In genomic region chr12:117968084-117968789, GRCh38 we compare ENCODE assay signal across 8 cellular contexts. TPM values are rescaled to one million over a fixed set of nuclear protein-coding genes. Genes with fewer than 3 reads are reported as not detected.
DNase-seq lines count a peak whose midpoint lies in the region; ATAC-seq and TF ChIP-seq lines count a peak whose summit lies in the region.

No MANE protein-coding gene starts in this region.

- peak overlapping the region; percentile 84 for H3K4me3 Mint-ChIP-seq in activated T-helper 2 cell treated with anti-CD3 and anti-CD28 coated beads, Interferon-gamma antibody, Interleukin-2, Interleukin-4, amounts not matched to agents 10 μg/mL and 5 μg/mL and 100 μg/mL, durations not matched to agents 14 hours and 24 hours and 36 hours (ENCODE audit: low read depth)

- H3K4me1 ChIP-seq in cardiac muscle cell (ENCODE audit: low read depth): no peaks in the 10 kb centered on the region
- H3K4me1 ChIP-seq in transverse colon: peaks cover 0 to 16% (median 5%) of the 10 kb centered on the region in 4 donors

- TF ChIP-seq CTCF in cardiac muscle cell (IDR thresholded peaks at IDR 0.05; ENCODE audit: low read depth, low read length): no peak
- TF ChIP-seq CTCF in kidney epithelial cell (IDR thresholded peaks at IDR 0.05; ENCODE audit: insufficient read depth, low read length, poor library complexity, severe bottlenecking): no peak
- no peak for TF ChIP-seq CTCF in transverse colon (IDR thresholded peaks at IDR 0.05)
- TF ChIP-seq CTCF in GM13976 (IDR thresholded peaks at IDR 0.05; ENCODE audit: borderline replicate concordance, control extremely low read depth, extremely low read depth, insufficient read depth, missing control alignments): no peak

- intact Hi-C loops in Right ventricle myocardium inferior (cut with DNase I) (no loop called here), transverse colon (cut with DNase I; ENCODE audit: low total_unique reads) (no loop called here)
- intact Hi-C loops in activated T-helper 2 cell treated with anti-CD3 and anti-CD28 coated beads, Interferon-gamma antibody, Interleukin-2, Interleukin-4, amounts not matched to agents 10 μg/mL and 5 μg/mL and 100 μg/mL, durations not matched to agents 14 hours and 24 hours and 36 hours (cut with micrococcal nuclease): loop anchor here (5.0 kb wide), 1 partner anchor 94 kb away; the partner anchor contains the start of gene WSB2

- ATAC-seq in Right ventricle myocardium inferior (no peak), HG02840 (IDR thresholded peaks at IDR 0.05; ENCODE audit: low FRiP score, unreplicated experiment) (no peak), HG03571 (IDR thresholded peaks at IDR 0.05; ENCODE audit: unreplicated experiment) (no peak)

- peaks cover 12% of the 10 kb centered on the region for H3K9me3 Mint-ChIP-seq in activated T-helper 2 cell treated with anti-CD3 and anti-CD28 coated beads, Interferon-gamma antibody, Interleukin-2, Interleukin-4, amounts not matched to agents 10 μg/mL and 5 μg/mL and 100 μg/mL, durations not matched to agents 14 hours and 24 hours and 36 hours

- TF ChIP-seq EP300 in transverse colon (IDR thresholded peaks at IDR 0.05; ENCODE audit: low read depth): no peak

- in situ Hi-C loops in transverse colon (cut with MboI; ENCODE audit: low pct_ligation_motif_present in 1 of 4, low pct_unique_long_range_greater_than_20kb in 1 of 4, low sequenced_read_pairs in 3 of 4) (no loop called here), GM13976 (cut with MboI; ENCODE audit: low sequenced_read_pairs, unreplicated experiment) (no loop called here)

- H3K36me3 ChIP-seq in cardiac muscle cell (no peaks in the 10 kb centered on the region), kidney epithelial cell (ENCODE audit: control insufficient read depth, insufficient read depth, low read length) (no peaks in the 10 kb centered on the region), transverse colon (no peaks in the 10 kb centered on the region)

- DNase-seq in cardiac muscle cell (ENCODE audit: low read depth in 1 of 2, low spot score in 1 of 2) (no peak), Right ventricle myocardium inferior (ENCODE audit: missing footprints) (no peak), kidney epithelial cell (ENCODE audit: low read depth) (no peak), transverse colon (no peak), GM13976 (ENCODE audit: low spot score) (no peak)
- no peak for DNase-seq in activated T-helper 2 cell treated with anti-CD3 and anti-CD28 coated beads, Interferon-gamma antibody, Interleukin-2, Interleukin-4, amounts not matched to agents 10 μg/mL and 5 μg/mL and 100 μg/mL, durations not matched to agents 14 hours and 24 hours and 36 hours (ENCODE audit: low spot score)

- H3K4me1 Mint-ChIP-seq in activated T-helper 2 cell treated with anti-CD3 and anti-CD28 coated beads, Interferon-gamma antibody, Interleukin-2, Interleukin-4, amounts not matched to agents 10 μg/mL and 5 μg/mL and 100 μg/mL, durations not matched to agents 14 hours and 24 hours and 36 hours (ENCODE audit: low read depth): peaks cover 4% of the 10 kb centered on the region

- peak overlapping the region; percentile 43 for H3K4me3 ChIP-seq in cardiac muscle cell
- peak overlapping the region; percentile 53 for H3K4me3 ChIP-seq in kidney epithelial cell (ENCODE audit: low read depth, low read length)
- H3K4me3 ChIP-seq in transverse colon: peak overlapping the region in 3 of 4 donors; percentile 34 to 62 (median 53)

- no peak overlapping the region for H3K27ac Mint-ChIP-seq in activated T-helper 2 cell treated with anti-CD3 and anti-CD28 coated beads, Interferon-gamma antibody, Interleukin-2, Interleukin-4, amounts not matched to agents 10 μg/mL and 5 μg/mL and 100 μg/mL, durations not matched to agents 14 hours and 24 hours and 36 hours

- WGBS in transverse colon (ENCODE audit: low coverage in 1 of 2), 2 donors: 0 to 8% methylated on average over 7 to 12 of the region's 12 CpGs

- H3K27ac ChIP-seq in cardiac muscle cell (no peak overlapping the region), transverse colon (peak overlapping the region; percentile 66 to 84 (median 74))

- TF ChIP-seq POLR2A in transverse colon (IDR thresholded peaks at IDR 0.05): no peak

- H3K27me3 Mint-ChIP-seq in activated T-helper 2 cell treated with anti-CD3 and anti-CD28 coated beads, Interferon-gamma antibody, Interleukin-2, Interleukin-4, amounts not matched to agents 10 μg/mL and 5 μg/mL and 100 μg/mL, durations not matched to agents 14 hours and 24 hours and 36 hours (ENCODE audit: low read depth): peaks cover 41% of the 10 kb centered on the region

- H3K9me3 ChIP-seq in cardiac muscle cell (ENCODE audit: low read depth) (no peaks in the 10 kb centered on the region), transverse colon (no peaks in the 10 kb centered on the region)

- peaks cover 68% of the 10 kb centered on the region for H3K27me3 ChIP-seq in cardiac muscle cell
- peaks cover 28% of the 10 kb centered on the region for H3K27me3 ChIP-seq in kidney epithelial cell (ENCODE audit: control insufficient read depth, insufficient read depth, low read length)
- peaks cover 40% of the 10 kb centered on the region for H3K27me3 ChIP-seq in transverse colon

- H3K36me3 Mint-ChIP-seq in activated T-helper 2 cell treated with anti-CD3 and anti-CD28 coated beads, Interferon-gamma antibody, Interleukin-2, Interleukin-4, amounts not matched to agents 10 μg/mL and 5 μg/mL and 100 μg/mL, durations not matched to agents 14 hours and 24 hours and 36 hours (ENCODE audit: low read depth): no peaks in the 10 kb centered on the region

RNA-seq across cellular contexts. Expression of gene KSR2, which starts 0.6 kb away (rescaled TPM):
- total RNA-seq in cardiac muscle cell (under 0.01 and 0.04 TPM in 2 replicates), Right ventricle myocardium inferior (not detected), kidney epithelial cell (0.14 and 0.29 TPM in 2 replicates), transverse colon (1 to 10 TPM in 1 of 4 donors, under 1 TPM in 3; 0.32 to 7.0 (median 0.60) TPM)
- polyA plus RNA-seq in cardiac muscle cell: 0.02 TPM in 2 replicates
- 0.05 and 0.09 TPM in 2 replicates for total RNA-seq in activated T-helper 2 cell treated with anti-CD3 and anti-CD28 coated beads, Interferon-gamma antibody, Interleukin-2, Interleukin-4, amounts not matched to agents 10 μg/mL and 5 μg/mL and 100 μg/mL, durations not matched to agents 14 hours and 24 hours and 36 hours

RNA-seq across cellular contexts. Expression of gene RFC5, which starts 48.3 kb away (rescaled TPM):
- total RNA-seq in cardiac muscle cell (25.6 and 28.4 TPM in 2 replicates), Right ventricle myocardium inferior (4.4 TPM), kidney epithelial cell (10.1 and 13.7 TPM in 2 replicates), transverse colon (1 to 10 TPM in 3 of 4 donors, not detected in 1; 4.9 to 8.7 (median 7.6) TPM)
- 27.4 and 31.5 TPM in 2 replicates for polyA plus RNA-seq in cardiac muscle cell
- total RNA-seq in activated T-helper 2 cell treated with anti-CD3 and anti-CD28 coated beads, Interferon-gamma antibody, Interleukin-2, Interleukin-4, amounts not matched to agents 10 μg/mL and 5 μg/mL and 100 μg/mL, durations not matched to agents 14 hours and 24 hours and 36 hours: 61.9 and 65.8 TPM in 2 replicates
